In the genomic region with DNA sequence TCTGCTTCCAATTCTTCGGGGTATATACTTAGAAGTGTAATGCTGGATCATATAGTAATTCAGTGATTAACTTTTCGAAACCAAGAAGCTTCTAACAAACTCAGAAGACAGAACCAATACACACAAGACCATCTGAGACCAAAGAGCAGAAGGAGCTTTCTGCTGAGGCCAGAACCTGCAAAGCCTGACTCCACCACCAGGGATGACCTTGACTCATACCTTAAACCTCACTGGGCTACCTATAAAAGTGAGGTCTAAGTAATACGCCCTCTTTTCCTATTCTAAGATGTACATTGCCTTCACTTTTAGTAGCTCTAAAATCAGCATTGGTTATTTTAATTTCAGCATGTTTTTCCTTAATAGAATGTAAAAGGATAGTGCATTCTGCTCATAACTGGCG, we compare ENCODE assay signal across 1 cellular context.
TF ChIP-seq lines count a peak whose summit lies in the region.

No MANE protein-coding gene starts in this region.

TF ChIP-seq in SK-N-SH, 30 proteins besides CTCF, POLR2A, EP300 and RAD21 (continued from another document):
- TF ChIP-seq, protein P1, sequence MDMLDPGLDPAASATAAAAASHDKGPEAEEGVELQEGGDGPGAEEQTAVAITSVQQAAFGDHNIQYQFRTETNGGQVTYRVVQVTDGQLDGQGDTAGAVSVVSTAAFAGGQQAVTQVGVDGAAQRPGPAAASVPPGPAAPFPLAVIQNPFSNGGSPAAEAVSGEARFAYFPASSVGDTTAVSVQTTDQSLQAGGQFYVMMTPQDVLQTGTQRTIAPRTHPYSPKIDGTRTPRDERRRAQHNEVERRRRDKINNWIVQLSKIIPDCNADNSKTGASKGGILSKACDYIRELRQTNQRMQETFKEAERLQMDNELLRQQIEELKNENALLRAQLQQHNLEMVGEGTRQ (IDR thresholded peaks at IDR 0.05; ENCODE audit: borderline replicate concordance, low read depth, low read length) = no peak
- TF ChIP-seq EZH2phosphoT487 (IDR thresholded peaks at IDR 0.05; ENCODE audit: borderline replicate concordance, low read depth) (no peak), JUND (IDR thresholded peaks at IDR 0.05) (no peak), MEF2A (IDR thresholded peaks at IDR 0.05; ENCODE audit: borderline replicate concordance, low read depth) (no peak), FOXJ3 (CRISPR knock-in tag; IDR thresholded peaks at IDR 0.05) (no peak), TAF1 (IDR thresholded peaks at IDR 0.05; ENCODE audit: borderline replicate concordance, low read depth, low read length) (no peak), ELF1 (IDR thresholded peaks at IDR 0.05) (no peak)
- TF ChIP-seq, protein P2, sequence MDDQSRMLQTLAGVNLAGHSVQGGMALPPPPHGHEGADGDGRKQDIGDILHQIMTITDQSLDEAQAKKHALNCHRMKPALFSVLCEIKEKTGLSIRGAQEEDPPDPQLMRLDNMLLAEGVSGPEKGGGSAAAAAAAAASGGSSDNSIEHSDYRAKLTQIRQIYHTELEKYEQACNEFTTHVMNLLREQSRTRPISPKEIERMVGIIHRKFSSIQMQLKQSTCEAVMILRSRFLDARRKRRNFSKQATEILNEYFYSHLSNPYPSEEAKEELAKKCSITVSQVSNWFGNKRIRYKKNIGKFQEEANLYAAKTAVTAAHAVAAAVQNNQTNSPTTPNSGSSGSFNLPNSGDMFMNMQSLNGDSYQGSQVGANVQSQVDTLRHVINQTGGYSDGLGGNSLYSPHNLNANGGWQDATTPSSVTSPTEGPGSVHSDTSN (IDR thresholded peaks at IDR 0.05) = no peak
- TF ChIP-seq, protein P3, sequence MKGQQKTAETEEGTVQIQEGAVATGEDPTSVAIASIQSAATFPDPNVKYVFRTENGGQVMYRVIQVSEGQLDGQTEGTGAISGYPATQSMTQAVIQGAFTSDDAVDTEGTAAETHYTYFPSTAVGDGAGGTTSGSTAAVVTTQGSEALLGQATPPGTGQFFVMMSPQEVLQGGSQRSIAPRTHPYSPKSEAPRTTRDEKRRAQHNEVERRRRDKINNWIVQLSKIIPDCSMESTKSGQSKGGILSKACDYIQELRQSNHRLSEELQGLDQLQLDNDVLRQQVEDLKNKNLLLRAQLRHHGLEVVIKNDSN (IDR thresholded peaks at IDR 0.05; ENCODE audit: borderline replicate concordance, low read depth) = no peak
- TF ChIP-seq, protein P4, sequence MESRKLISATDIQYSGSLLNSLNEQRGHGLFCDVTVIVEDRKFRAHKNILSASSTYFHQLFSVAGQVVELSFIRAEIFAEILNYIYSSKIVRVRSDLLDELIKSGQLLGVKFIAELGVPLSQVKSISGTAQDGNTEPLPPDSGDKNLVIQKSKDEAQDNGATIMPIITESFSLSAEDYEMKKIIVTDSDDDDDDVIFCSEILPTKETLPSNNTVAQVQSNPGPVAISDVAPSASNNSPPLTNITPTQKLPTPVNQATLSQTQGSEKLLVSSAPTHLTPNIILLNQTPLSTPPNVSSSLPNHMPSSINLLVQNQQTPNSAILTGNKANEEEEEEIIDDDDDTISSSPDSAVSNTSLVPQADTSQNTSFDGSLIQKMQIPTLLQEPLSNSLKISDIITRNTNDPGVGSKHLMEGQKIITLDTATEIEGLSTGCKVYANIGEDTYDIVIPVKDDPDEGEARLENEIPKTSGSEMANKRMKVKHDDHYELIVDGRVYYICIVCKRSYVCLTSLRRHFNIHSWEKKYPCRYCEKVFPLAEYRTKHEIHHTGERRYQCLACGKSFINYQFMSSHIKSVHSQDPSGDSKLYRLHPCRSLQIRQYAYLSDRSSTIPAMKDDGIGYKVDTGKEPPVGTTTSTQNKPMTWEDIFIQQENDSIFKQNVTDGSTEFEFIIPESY (IDR thresholded peaks at IDR 0.05; ENCODE audit: borderline replicate concordance, low read depth) = no peak
